In the genomic region with DNA sequence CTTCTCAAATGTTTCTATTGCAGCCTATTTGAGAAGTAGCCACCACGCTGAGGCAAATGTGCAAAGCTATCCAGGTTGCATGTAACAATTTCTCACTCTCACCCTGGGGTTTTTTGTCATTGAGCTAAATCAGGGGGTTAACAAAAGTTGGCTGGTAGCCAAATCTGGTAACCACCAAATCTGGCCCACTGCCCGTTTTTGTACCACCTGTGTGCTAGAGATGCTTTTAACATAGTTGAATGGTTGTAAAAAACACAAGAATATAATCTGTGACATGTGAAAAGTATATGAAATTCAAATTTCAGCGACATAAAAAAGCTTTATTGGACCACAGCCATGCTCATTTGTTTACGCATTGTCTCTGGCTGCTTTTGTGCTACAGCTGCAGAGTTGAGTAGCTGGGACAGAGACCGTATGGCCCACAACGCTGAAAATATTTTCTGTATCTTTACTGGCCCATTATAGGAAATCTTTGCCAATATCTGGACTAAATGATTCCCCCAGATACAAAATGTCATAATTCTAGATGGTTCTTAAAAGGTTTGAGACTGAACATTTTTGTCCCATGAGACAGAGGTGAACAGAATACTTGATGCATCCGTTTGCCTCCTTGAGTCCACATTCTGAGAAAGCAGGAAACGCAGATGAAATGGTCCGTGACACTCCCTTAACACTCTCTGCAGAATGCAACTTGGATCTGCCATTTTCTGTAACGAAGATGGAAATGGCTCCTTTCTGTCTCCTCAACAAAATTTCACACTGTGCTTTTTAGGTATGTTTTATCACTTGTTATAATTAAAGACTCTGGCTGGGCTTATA, we compare ENCODE assay signal across 17 cellular contexts.
DNase-seq lines count a peak whose midpoint lies in the region; ATAC-seq, FAIRE-seq and TF ChIP-seq lines count a peak whose summit lies in the region.
"Had no signal": no experiment of that assay in that cellular context is flagged by ENCODE, and none has a peak within 500 bp of the region (broad histone marks: within the 10 kb centered on the region; RNA-seq: fewer than 3 reads in every experiment).

No MANE protein-coding gene starts in this region.

- peaks cover 0 to 11% (median 0%) of the 10 kb centered on the region in 9 donors for H3K9me3 Mint-ChIP-seq in naive thymus-derived CD8-positive, alpha-beta T cell

- no peak for TF ChIP-seq CTCF in fibroblast of lung (conservative IDR thresholded peaks at IDR 0.05 in 1 of 2, IDR thresholded peaks at IDR 0.05 in 1 of 2; ENCODE audit: low read depth in 1 of 2, low read length in 2 of 2)

- no peaks in the 10 kb centered on the region for H3K36me3 Mint-ChIP-seq in naive thymus-derived CD8-positive, alpha-beta T cell
- H3K36me3 Mint-ChIP-seq: activated naive CD4-positive, alpha-beta T cell treated with anti-CD3 and anti-CD28 coated beads, Interleukin-2, amount 50 U/mL, for 24 hours; brain had no signal

- no peak overlapping the region for H3K4me2 ChIP-seq in fibroblast of lung (ENCODE audit: extremely low read depth, insufficient read depth, low read length)

- FAIRE-seq in GM19239 (lab: Jason Lieb, UNC) = no peak
- FAIRE-seq: H54 had no signal

- no peaks in the 10 kb centered on the region for H3K4me1 Mint-ChIP-seq in naive thymus-derived CD8-positive, alpha-beta T cell
- H3K4me1 Mint-ChIP-seq: activated naive CD4-positive, alpha-beta T cell treated with anti-CD3 and anti-CD28 coated beads, Interleukin-2, amount 50 U/mL, for 24 hours had no signal

- H3K4me3 ChIP-seq in fibroblast of lung (replicated peaks in 1 of 4; ENCODE audit: control extremely low read depth in 1 of 4, insufficient read depth in 1 of 4, low read depth in 3 of 4, low read length in 4 of 4) = no peak overlapping the region
- H3K4me3 ChIP-seq: heart right ventricle, MG63 had no signal

- no peaks in the 10 kb centered on the region for H3K36me3 ChIP-seq in fibroblast of lung (ENCODE audit: control insufficient read depth, insufficient read depth, low read length)
- H3K36me3 ChIP-seq: heart right ventricle, MG63 had no signal

- no peak overlapping the region for H3K27ac Mint-ChIP-seq in naive thymus-derived CD8-positive, alpha-beta T cell
- H3K27ac Mint-ChIP-seq: activated naive CD4-positive, alpha-beta T cell treated with anti-CD3 and anti-CD28 coated beads, Interleukin-2, amount 50 U/mL, for 24 hours; progenitor cell of endocrine pancreas had no signal

- no peaks in the 10 kb centered on the region for H3K27me3 ChIP-seq in fibroblast of lung (ENCODE audit: control insufficient read depth, insufficient read depth, low read length)
- H3K27me3 ChIP-seq: heart right ventricle, MG63 had no signal

- no peak overlapping the region for H3K9ac ChIP-seq in fibroblast of lung (ENCODE audit: insufficient read depth, low read length)

- no peaks in the 10 kb centered on the region for H3K27me3 Mint-ChIP-seq in naive thymus-derived CD8-positive, alpha-beta T cell
- H3K27me3 Mint-ChIP-seq: activated naive CD4-positive, alpha-beta T cell treated with anti-CD3 and anti-CD28 coated beads, Interleukin-2, amount 50 U/mL, for 24 hours; brain had no signal

- no peaks in the 10 kb centered on the region for H3K79me2 ChIP-seq in fibroblast of lung (ENCODE audit: control insufficient read depth, insufficient read depth, low read length)

- H3K9me3 ChIP-seq in fibroblast of lung (ENCODE audit: control insufficient read depth, insufficient read depth, low read depth, low read length) = no peaks in the 10 kb centered on the region
- H3K9me3 ChIP-seq: heart right ventricle, MG63 had no signal

- no peaks in the 10 kb centered on the region for H4K20me1 ChIP-seq in fibroblast of lung (ENCODE audit: control insufficient read depth, extremely low read depth, insufficient read depth, low read length)

- no peak overlapping the region for H3K27ac ChIP-seq in fibroblast of lung (ENCODE audit: insufficient read depth, low read length)
- H3K27ac ChIP-seq: heart right ventricle had no signal

- DNase-seq in left ventricle myocardium superior (no peak), cardiac septum (ENCODE audit: low spot score) (no peak), NCI-H2171 treated with DMSO at 0.1 percent for 48 hours (lab: John Stamatoyannopoulos, UW) (peak; percentile 44), fibroblast of lung (ENCODE audit: low read depth in 2 of 2) (peak; percentile 9 to 56), HUDEP-2 (lab: John Stamatoyannopoulos, UW; ENCODE audit: unreplicated experiment in 76 of 76) (no peak), GM19239 (ENCODE audit: insufficient read length, low spot score) (no peak)
- DNase-seq in stimulated activated naive CD4-positive, alpha-beta T cell (lab: John Stamatoyannopoulos, UW) = no peak
- DNase-seq in naive thymus-derived CD8-positive, alpha-beta T cell = no peak
- DNase-seq: activated CD4-positive, alpha-beta T cell treated with anti-CD3 and anti-CD28 coated beads, Interleukin-2, amount 50 U/mL, for 1 hour; activated T-cell treated with anti-CD3 and anti-CD28 coated beads for 4 hours; dermis blood vessel endothelial cell; heart right ventricle; MG63 had no signal

- POLR2A ChIA-PET in naive thymus-derived CD8-positive, alpha-beta T cell (lab: Charles Lee) = no interaction called here

- no peaks in the 10 kb centered on the region for H3K4me1 ChIP-seq in fibroblast of lung (ENCODE audit: control insufficient read depth, extremely low read depth, insufficient read depth, low read length)

- H2AFZ ChIP-seq in fibroblast of lung (ENCODE audit: low read length) = no peak overlapping the region

- H3K4me3 Mint-ChIP-seq in naive thymus-derived CD8-positive, alpha-beta T cell = no peak overlapping the region
- H3K4me3 Mint-ChIP-seq: activated naive CD4-positive, alpha-beta T cell treated with anti-CD3 and anti-CD28 coated beads, Interleukin-2, amount 50 U/mL, for 24 hours; brain had no signal

- ATAC-seq in left ventricle myocardium superior = peak; percentile 66
- no peak for ATAC-seq in naive thymus-derived CD8-positive, alpha-beta T cell

- intact Hi-C loops in left ventricle myocardium superior (cut with micrococcal nuclease) (no loop called here), cardiac septum (cut with DNase I) (no loop called here)

Comparison
In these comparisons a context has a peak if more than half of its experiments do, and no peak if none do; other contexts are left out.
1. DNase-seq: peak in NCI-H2171 treated with DMSO at 0.1 percent for 48 hours (single experiment) and fibroblast of lung (2 of 2); none in left ventricle myocardium superior (single experiment), cardiac septum (single experiment), stimulated activated naive CD4-positive, alpha-beta T cell (0 of 6), HUDEP-2 (0 of 76), naive thymus-derived CD8-positive, alpha-beta T cell (0 of 10) and GM19239 (single experiment).